In genomic region chr15:29570931-29571727, GRCh38 we compare ENCODE assay signal across 8 cellular contexts.
DNase-seq lines count a peak whose midpoint lies in the region; ATAC-seq and TF ChIP-seq lines count a peak whose summit lies in the region.
"Had no signal": no experiment of that assay in that cellular context is flagged by ENCODE, and none has a peak within 500 bp of the region (broad histone marks: within the 10 kb centered on the region; RNA-seq: fewer than 3 reads in every experiment).

No MANE protein-coding gene starts in this region.

- H3K4me3 ChIP-seq in ectodermal cell (ENCODE audit: insufficient read depth, low read depth, low read length) (peak overlapping the region; percentile 51), muscle layer of duodenum (ENCODE audit: low read depth in 1 of 2, low read length in 2 of 2) (peak overlapping the region; percentile 37 to 68)

- H3K36me3 ChIP-seq in ectodermal cell (ENCODE audit: control insufficient read depth, insufficient read depth, low read length) (no peaks in the 10 kb centered on the region), muscle layer of duodenum (ENCODE audit: control insufficient read depth in 1 of 2, insufficient read depth in 2 of 2, low read length in 2 of 2) (no peaks in the 10 kb centered on the region)
- H3K36me3 ChIP-seq: neutrophil had no signal

- DNase-seq in GM10266 (ENCODE audit: extremely low spot score) (peak; percentile 53), NCI-H2227 (lab: John Stamatoyannopoulos, UW; ENCODE audit: unreplicated experiment) (peak; percentile 73), CD1c-positive myeloid dendritic cell (ENCODE audit: extremely low spot score) (no peak), hippocampal formation (lab: John Stamatoyannopoulos, UW) (no peak)

- H3K4me1 ChIP-seq in ectodermal cell (ENCODE audit: control insufficient read depth, insufficient read depth, low read length) (no peaks in the 10 kb centered on the region), muscle layer of duodenum (ENCODE audit: control insufficient read depth in 1 of 2, insufficient read depth in 2 of 2, low read length in 2 of 2) (peaks cover 0 to 11% of the 10 kb centered on the region in 2 donors)

- 1% methylated on average over 90 of the region's 90 CpGs for WGBS in ectodermal cell, 2 experiments

- no peak overlapping the region for H3K27ac ChIP-seq in ectodermal cell (ENCODE audit: insufficient read depth, low read depth, low read length, poor library complexity, severe bottlenecking)
- no peak overlapping the region for H3K27ac ChIP-seq in muscle layer of duodenum (ENCODE audit: low read length)
- H3K27ac ChIP-seq: neutrophil had no signal

- no peak for ATAC-seq in HG03097 (IDR thresholded peaks at IDR 0.05; ENCODE audit: low FRiP score, unreplicated experiment)

- no peak for TF ChIP-seq CTCF in GM10266 (IDR thresholded peaks at IDR 0.05; ENCODE audit: control insufficient read depth, insufficient read depth, low read depth, missing control alignments)

- H3K27me3 ChIP-seq in ectodermal cell (ENCODE audit: control insufficient read depth, insufficient read depth, low read length, poor library complexity, severe bottlenecking): peaks cover 47% of the 10 kb centered on the region
- peaks cover 17% of the 10 kb centered on the region for H3K27me3 ChIP-seq in muscle layer of duodenum (ENCODE audit: low read depth, low read length)

- H3K9me3 ChIP-seq in ectodermal cell (ENCODE audit: control insufficient read depth, low read length) (no peaks in the 10 kb centered on the region), muscle layer of duodenum (ENCODE audit: control insufficient read depth in 1 of 2, low read length in 2 of 2) (no peaks in the 10 kb centered on the region)
- H3K9me3 ChIP-seq: neutrophil had no signal

Comparison
In these comparisons a context has a peak if more than half of its experiments do, and no peak if none do; other contexts are left out.
1. DNase-seq: peak in GM10266 (single experiment) and NCI-H2227 (single experiment); none in CD1c-positive myeloid dendritic cell (single experiment) and hippocampal formation (0 of 2).